9 cellular contexts compared by ENCODE assay signal in genomic region chr22:40196628-40197027, GRCh38. TPM values are rescaled to one million over a fixed set of nuclear protein-coding genes. Genes with fewer than 3 reads are reported as not detected.
DNase-seq lines count a peak whose midpoint lies in the region; ATAC-seq and TF ChIP-seq lines count a peak whose summit lies in the region.
"Had no signal": no experiment of that assay in that cellular context is flagged by ENCODE, and none has a peak within 500 bp of the region (broad histone marks: within the 10 kb centered on the region; RNA-seq: fewer than 3 reads in every experiment).

No MANE protein-coding gene starts in this region.

- no peak overlapping the region for H3K4me3 ChIP-seq in gastroesophageal sphincter

- H3K27ac Mint-ChIP-seq in stimulated activated memory B cell treated with anti-CD40 and anti-IgM and Interleukin-4, amounts not matched to agents 10 μg/mL and 1 μg/mL and 100 μg/mL, for 72 hours: peak overlapping the region; percentile 87

- DNase-seq in DMS 273 (lab: John Stamatoyannopoulos, UW; ENCODE audit: unreplicated experiment) (peak; percentile 78), DMS 273 treated with DMSO at 0.1 percent for 48 hours (lab: John Stamatoyannopoulos, UW) (no peak), NCI-H748 treated with DMSO at 0.1 percent for 48 hours (lab: John Stamatoyannopoulos, UW) (no peak), NCI-H510A (lab: John Stamatoyannopoulos, UW) (no peak)
- peak; percentile 61 for DNase-seq in activated CD8-positive, alpha-beta memory T cell treated with anti-CD3 and anti-CD28 coated beads for 24 hours

- WGBS in gastroesophageal sphincter (ENCODE audit: low coverage in 1 of 2), 2 donors: 0 to 10% methylated on average over 2 to 3 of the region's 3 CpGs

- no peak for TF ChIP-seq POLR2A in gastroesophageal sphincter (IDR thresholded peaks at IDR 0.05)

- TF ChIP-seq CTCF in gastroesophageal sphincter (IDR thresholded peaks at IDR 0.05): no peak

- H3K4me3 Mint-ChIP-seq in stimulated activated memory B cell treated with anti-CD40 and anti-IgM and Interleukin-4, amounts not matched to agents 10 μg/mL and 1 μg/mL and 100 μg/mL, for 72 hours: peak overlapping the region; percentile 47

- peaks cover 25% of the 10 kb centered on the region for H3K36me3 Mint-ChIP-seq in stimulated activated memory B cell treated with anti-CD40 and anti-IgM and Interleukin-4, amounts not matched to agents 10 μg/mL and 1 μg/mL and 100 μg/mL, for 72 hours

- TF ChIP-seq EP300 in gastroesophageal sphincter (IDR thresholded peaks at IDR 0.05): no peak

- ATAC-seq in gastroesophageal sphincter: peak; percentile 86
- peak; percentile 95 for ATAC-seq in stimulated activated memory B cell treated with anti-CD40 and anti-IgM and Interleukin-4, amounts not matched to agents 10 μg/mL and 1 μg/mL and 100 μg/mL, for 72 hours
- ATAC-seq in HG03354 (IDR thresholded peaks at IDR 0.05; ENCODE audit: poor library complexity, severe bottlenecking, unreplicated experiment): no peak

- H3K27me3 Mint-ChIP-seq in stimulated activated memory B cell treated with anti-CD40 and anti-IgM and Interleukin-4, amounts not matched to agents 10 μg/mL and 1 μg/mL and 100 μg/mL, for 72 hours: no peaks in the 10 kb centered on the region

- H3K4me1 ChIP-seq in gastroesophageal sphincter: peaks cover 2 to 87% (median 44%) of the 10 kb centered on the region in 3 donors

- H3K9me3 Mint-ChIP-seq in stimulated activated memory B cell treated with anti-CD40 and anti-IgM and Interleukin-4, amounts not matched to agents 10 μg/mL and 1 μg/mL and 100 μg/mL, for 72 hours: no peaks in the 10 kb centered on the region

- H3K9me3 ChIP-seq in gastroesophageal sphincter: no peaks in the 10 kb centered on the region

- H3K27ac ChIP-seq in gastroesophageal sphincter: peak overlapping the region; percentile 1 to 85 (median 74)
- H3K27ac ChIP-seq: 22Rv1 had no signal

- H3K4me1 Mint-ChIP-seq in stimulated activated memory B cell treated with anti-CD40 and anti-IgM and Interleukin-4, amounts not matched to agents 10 μg/mL and 1 μg/mL and 100 μg/mL, for 72 hours: peaks cover 82% of the 10 kb centered on the region

- H3K27me3 ChIP-seq in gastroesophageal sphincter: no peaks in the 10 kb centered on the region

- H3K36me3 ChIP-seq in gastroesophageal sphincter: no peaks in the 10 kb centered on the region

RNA-seq across cellular contexts. Expression of gene TNRC6B, which starts 18.9 kb away (rescaled TPM):
- total RNA-seq in gastroesophageal sphincter: 10 to 100 TPM; 32.4 to 71.2 (median 60.7) TPM

Comparison
In these comparisons a context has a peak if more than half of its experiments do, and no peak if none do; other contexts are left out.
1. DNase-seq: peak in DMS 273 (single experiment) and activated CD8-positive, alpha-beta memory T cell treated with anti-CD3 and anti-CD28 coated beads for 24 hours (single experiment); none in DMS 273 treated with DMSO at 0.1 percent for 48 hours (single experiment), NCI-H748 treated with DMSO at 0.1 percent for 48 hours (single experiment) and NCI-H510A (single experiment).